Comparison of ENCODE assay signal across 23 cellular contexts in the genomic region with DNA sequence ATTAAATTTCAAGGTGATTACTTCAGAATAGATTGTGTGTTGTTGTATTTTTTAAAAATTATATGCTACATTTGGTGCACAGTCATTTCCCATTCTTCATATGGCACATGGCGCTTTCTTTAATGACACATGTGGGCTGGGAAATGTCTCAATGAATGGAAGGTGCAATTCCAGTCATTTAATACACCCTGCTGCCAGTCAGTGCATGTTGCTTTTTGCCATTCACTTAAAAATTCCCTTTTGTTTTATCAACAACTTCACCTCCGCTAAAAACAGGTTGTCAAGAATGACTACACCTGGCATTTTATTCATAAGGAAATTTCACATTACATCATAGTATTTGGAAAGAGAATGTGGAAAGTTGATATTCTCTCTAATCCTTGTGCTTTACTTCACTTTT.
"Had no signal": no experiment of that assay in that cellular context is flagged by ENCODE, and none has a peak within 500 bp of the region (broad histone marks: within the 10 kb centered on the region; RNA-seq: fewer than 3 reads in every experiment).

No MANE protein-coding gene starts in this region.

- H3K27me3 ChIP-seq: pancreas, sigmoid colon, spleen, suprapubic skin, tibial artery, uterus had no signal

- H3K4me3 ChIP-seq: left ventricle myocardium inferior, pancreas, prostate gland, sigmoid colon, spleen, suprapubic skin, thoracic aorta, tibial artery, uterus had no signal

- H3K27ac ChIP-seq: left ventricle myocardium inferior, pancreas, prostate gland, sigmoid colon, spleen, suprapubic skin, thoracic aorta, tibial artery, uterus had no signal

- H3K4me1 ChIP-seq: pancreas, prostate gland, spleen, suprapubic skin had no signal

- ATAC-seq: naive thymus-derived CD8-positive, alpha-beta T cell; pancreas; right cardiac atrium; stimulated activated effector memory CD8-positive, alpha-beta T cell treated with anti-CD3 and anti-CD28 coated beads, Interleukin-12 subunit alpha, Interleukin-12 subunit beta, amount 100 ng/mL, for 72 hours had no signal

- H3K9me3 ChIP-seq: pancreas, prostate gland, sigmoid colon, suprapubic skin, thoracic aorta, uterus had no signal

- DNase-seq: hypothalamus; immature natural killer cell; left ventricle myocardium inferior; mesenchymal stem cell; naive thymus-derived CD8-positive, alpha-beta T cell; nucleus accumbens; pancreas; posterior cingulate gyrus; retina; right cardiac atrium; sigmoid colon; small intestine; spleen; stimulated activated CD4-positive, alpha-beta T cell treated with anti-CD3 and anti-CD28 coated beads, Interleukin-4, amount 100 ng/mL, for 24 hours; stimulated activated naive CD4-positive, alpha-beta T cell; tibial artery; trophoblast cell; uterus had no signal

- H3K36me3 ChIP-seq: left ventricle myocardium inferior, pancreas, prostate gland, sigmoid colon, spleen, suprapubic skin, thoracic aorta, tibial artery, uterus had no signal

- FAIRE-seq: islet of Langerhans, pancreas, small intestine had no signal
